Comparison of ENCODE assay signal across 13 cellular contexts in the genomic region with DNA sequence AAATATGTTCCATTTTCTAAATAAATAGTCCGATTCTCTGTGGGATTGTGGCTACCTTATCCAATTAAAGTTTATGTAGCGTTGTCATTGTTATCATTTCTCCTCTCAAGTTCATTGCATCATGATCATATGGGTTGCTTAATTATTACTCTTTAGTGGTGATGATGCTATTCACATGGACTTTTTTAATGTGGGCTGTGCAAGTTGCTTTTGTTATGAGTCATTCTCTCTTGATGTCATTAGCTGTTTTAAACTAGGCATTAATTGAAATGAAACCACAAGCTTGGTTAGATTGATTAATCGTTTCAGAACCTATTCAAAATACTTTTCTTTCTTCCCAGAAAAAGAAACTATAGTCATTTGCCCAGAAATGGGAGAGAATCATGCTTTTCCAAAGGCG. TPM values are rescaled to one million over a fixed set of nuclear protein-coding genes. Genes with fewer than 3 reads are reported as not detected.
DNase-seq lines count a peak whose midpoint lies in the region; ATAC-seq, FAIRE-seq and TF ChIP-seq lines count a peak whose summit lies in the region.
"Had no signal": no experiment of that assay in that cellular context is flagged by ENCODE, and none has a peak within 500 bp of the region (broad histone marks: within the 10 kb centered on the region; RNA-seq: fewer than 3 reads in every experiment).

No MANE protein-coding gene starts in this region.

- WGBS in A549 (ENCODE audit: missing lambda C conversion rate), result 7% methylated on average over 4 of the region's 4 CpGs
- 0% methylated on average over 4 of the region's 4 CpGs for WGBS in GM23248 (ENCODE audit: low coverage in 1 of 2, low lambda C conversion rate in 2 of 2, missing lambda C conversion rate in 2 of 2), 2 experiments
- 9% methylated on average over 4 of the region's 4 CpGs for WGBS in SK-N-SH (ENCODE audit: low lambda C conversion rate)

- peak in 1 of 2 experiments; percentile 29 for DNase-seq in A549 (ENCODE audit: low read depth in 1 of 2, low spot score in 1 of 2)
- peak; percentile 80 for DNase-seq in GM23248
- DNase-seq in SK-N-SH, result no peak
- DNase-seq in fibroblast of the aortic adventitia (ENCODE audit: low read depth), result peak; percentile 69
- DNase-seq in gastrocnemius medialis, result no peak
- DNase-seq in AML-193 (lab: John Stamatoyannopoulos, UW), result no peak
- DNase-seq in hypothalamus (lab: John Stamatoyannopoulos, UW), result no peak
- DNase-seq: caudate nucleus; CD4-positive, CD25-positive, alpha-beta regulatory T cell; posterior cingulate gyrus; stimulated activated CD4-positive, alpha-beta T cell treated with anti-CD3 and anti-CD28 coated beads, Interleukin-4, amount 100 ng/mL, for 4 hours; substantia nigra had no signal

- TF ChIP-seq CTCF in A549 (IDR thresholded peaks at IDR 0.05), result no peak
- no peak for TF ChIP-seq CTCF in SK-N-SH (IDR thresholded peaks at IDR 0.05)
- no peak for TF ChIP-seq CTCF in fibroblast of the aortic adventitia (IDR thresholded peaks at IDR 0.05; ENCODE audit: insufficient read depth, low read length)
- TF ChIP-seq CTCF in gastrocnemius medialis (IDR thresholded peaks at IDR 0.05 in 4 of 5, conservative IDR thresholded peaks at IDR 0.05 in 1 of 5), result no peak

- peaks cover 68% of the 10 kb centered on the region for H3K4me1 ChIP-seq in A549
- peaks cover 61% of the 10 kb centered on the region for H3K4me1 ChIP-seq in GM23248 (ENCODE audit: insufficient read depth)
- H3K4me1 ChIP-seq in SK-N-SH (ENCODE audit: control insufficient read depth in 1 of 2, insufficient read depth in 2 of 2, low read depth in 1 of 2, low read length in 1 of 2), result peaks cover 7 to 9% of the 10 kb centered on the region in 2 experiments; a peak in 2 of 4 replicates
- no peaks in the 10 kb centered on the region for H3K4me1 ChIP-seq in gastrocnemius medialis

- H2AFZ ChIP-seq in GM23248, result no peak overlapping the region
- H2AFZ ChIP-seq in SK-N-SH (ENCODE audit: low read depth), result no peak overlapping the region

- intact Hi-C loops in gastrocnemius medialis (cut with DNase I; ENCODE audit: low total_unique reads), result no loop called here

- H3K9me3 ChIP-seq in A549 (no peaks in the 10 kb centered on the region), GM23248 (ENCODE audit: low read depth) (no peaks in the 10 kb centered on the region), SK-N-SH (no peaks in the 10 kb centered on the region), gastrocnemius medialis (no peaks in the 10 kb centered on the region)

- H3K9ac ChIP-seq in GM23248, result peak overlapping the region; percentile 60
- H3K9ac ChIP-seq in SK-N-SH, result peak overlapping the region; percentile 32; the same call in 1 of the 2 replicates

- H4K20me1 ChIP-seq in GM23248 (ENCODE audit: insufficient read depth), result no peaks in the 10 kb centered on the region
- no peaks in the 10 kb centered on the region for H4K20me1 ChIP-seq in SK-N-SH (ENCODE audit: insufficient read depth)

- TF ChIP-seq EP300 in A549 (IDR thresholded peaks at IDR 0.05) (no peak), SK-N-SH (IDR thresholded peaks at IDR 0.05; ENCODE audit: borderline replicate concordance in 1 of 2, low read depth in 1 of 2, low read length in 1 of 2) (no peak)

- H3K79me2 ChIP-seq in GM23248 (ENCODE audit: insufficient read depth) (no peaks in the 10 kb centered on the region), SK-N-SH (ENCODE audit: insufficient read depth) (peaks cover 6% of the 10 kb centered on the region; the same call in 1 of the 2 replicates)

- CTCF ChIA-PET in A549 (lab: Yijun Ruan, JAX) (interaction anchor here (1.3 to 1.5 kb wide), 2 partner anchors 8 to 31 kb away, joined by 3 read pairs; no protein-coding TSS in a partner anchor), SK-N-SH (lab: Yijun Ruan, JAX) (interaction anchor here (1.1 kb wide), 1 partner anchor 41 kb away, joined by 3 read pairs; no protein-coding TSS in a partner anchor)

- TF ChIP-seq RAD21 in A549 (conservative IDR thresholded peaks at IDR 0.05 in 1 of 2, IDR thresholded peaks at IDR 0.05 in 1 of 2), result no peak
- no peak for TF ChIP-seq RAD21 in SK-N-SH (IDR thresholded peaks at IDR 0.05; ENCODE audit: low read length)

- TF ChIP-seq POLR2A in A549 (IDR thresholded peaks at IDR 0.05; ENCODE audit: low read length), result no peak
- TF ChIP-seq POLR2A in gastrocnemius medialis (IDR thresholded peaks at IDR 0.05), result no peak

- POLR2A ChIA-PET in A549 (lab: Yijun Ruan, JAX) (interaction anchor here (2.0 kb wide), 1 partner anchor 8 kb away, joined by 4 read pairs; no protein-coding TSS in a partner anchor), SK-N-SH (lab: Yijun Ruan, JAX) (no interaction called here)

- FAIRE-seq in A549 (lab: Jason Lieb, UNC), result peak; percentile 81

- in situ Hi-C loops in GM23248 (cut with MboI), result no loop called here
- in situ Hi-C loops in gastrocnemius medialis (cut with MboI; ENCODE audit: low sequenced_read_pairs in 4 of 4), result no loop called here

- H3K36me3 ChIP-seq in GM23248 (ENCODE audit: low read depth), result no peaks in the 10 kb centered on the region
- no peaks in the 10 kb centered on the region for H3K36me3 ChIP-seq in SK-N-SH (replicated peaks in 1 of 2; ENCODE audit: control insufficient read depth in 1 of 2, insufficient read depth in 2 of 2, low read length in 1 of 2)
- H3K36me3 ChIP-seq in gastrocnemius medialis, result no peaks in the 10 kb centered on the region

- H3K27me3 ChIP-seq in GM23248 (replicated peaks; ENCODE audit: insufficient read depth), result no peaks in the 10 kb centered on the region
- H3K27me3 ChIP-seq in SK-N-SH (ENCODE audit: insufficient read depth), result no peaks in the 10 kb centered on the region
- H3K27me3 ChIP-seq in gastrocnemius medialis, result peaks cover 0 to 8% (median 0%) of the 10 kb centered on the region in 3 donors

- peak overlapping the region; percentile 55 to 87; a peak in 5 of 6 replicates for H3K27ac ChIP-seq in A549
- peak overlapping the region; percentile 94 for H3K27ac ChIP-seq in GM23248
- H3K27ac ChIP-seq in SK-N-SH (ENCODE audit: low read depth in 2 of 2, low read length in 1 of 2), result peak overlapping the region; percentile 39 to 81; a peak in 3 of 4 replicates
- H3K27ac ChIP-seq in gastrocnemius medialis, result no peak overlapping the region

- no peaks in the 10 kb centered on the region for H3K9me2 ChIP-seq in GM23248 (ENCODE audit: insufficient read depth)
- H3K9me2 ChIP-seq in SK-N-SH, result no peaks in the 10 kb centered on the region

- H3K4me2 ChIP-seq in A549, result peak overlapping the region; percentile 71
- H3K4me2 ChIP-seq in GM23248 (ENCODE audit: unreplicated experiment), result peak overlapping the region; percentile 78
- peak overlapping the region; percentile 64 for H3K4me2 ChIP-seq in SK-N-SH

- H3F3A ChIP-seq in GM23248 (ENCODE audit: insufficient read depth) (peaks cover 22% of the 10 kb centered on the region), SK-N-SH (replicated peaks; ENCODE audit: insufficient read depth) (peaks cover 12% of the 10 kb centered on the region)

- H3K4me3 ChIP-seq in A549, result peak overlapping the region; percentile 20; the same call in 2 of the 3 replicates
- peak overlapping the region; percentile 60 for H3K4me3 ChIP-seq in GM23248
- peak overlapping the region; percentile 20 to 24; a peak in 2 of 4 replicates for H3K4me3 ChIP-seq in SK-N-SH (ENCODE audit: low read depth in 2 of 2, low read length in 1 of 2)
- no peak overlapping the region for H3K4me3 ChIP-seq in fibroblast of the aortic adventitia (ENCODE audit: low read depth, low read length)
- H3K4me3 ChIP-seq in gastrocnemius medialis, result no peak overlapping the region

- ATAC-seq in A549, result no peak
- no peak for ATAC-seq in GM19023 (IDR thresholded peaks at IDR 0.05; ENCODE audit: unreplicated experiment)
- ATAC-seq in gastrocnemius medialis, result no peak

TF ChIP-seq in A549, 52 proteins besides CTCF, POLR2A, EP300 and RAD21 (continues in another document):
- TF ChIP-seq CBX2 (IDR thresholded peaks at IDR 0.05; ENCODE audit: borderline replicate concordance, low read depth), result no peak

TF ChIP-seq in SK-N-SH, 30 proteins besides CTCF, POLR2A, EP300 and RAD21:
- TF ChIP-seq POLR2AphosphoS5 (IDR thresholded peaks at IDR 0.05; ENCODE audit: low read depth, low read length), result no peak
- 0 out of 2 replicates have a peak, but pooled peaks have one; percentile 3 for TF ChIP-seq FOXM1 (IDR thresholded peaks at IDR 0.05; ENCODE audit: low read depth)
- no peak for TF ChIP-seq TEAD4 (IDR thresholded peaks at IDR 0.05; ENCODE audit: borderline replicate concordance, insufficient read depth)

RNA-seq across cellular contexts. Expression of a gene that starts 38.2 kb away (rescaled TPM):
- polyA plus RNA-seq in A549 (2011; rRNA removed) (5.0 and 9.9 TPM in 2 replicates), A549 (2017; fragmentation: RNase III; extraction: RNeasy Plus Mini Kit Qiagen cat#74134 plus additional on column Dnase treatment) (3.6 to 4.3 TPM (median 4.2 TPM) in 3 replicates), GM23248 (2016; fragmentation: Nextera tagmentation; extraction: Ambion mirVana) (0.74 and 1.0 TPM in 2 replicates), SK-N-SH (2012; rRNA removed) (1.0 and 1.2 TPM in 2 replicates)
- 0.91 and 1.1 TPM in 2 replicates for polyA plus RNA-seq in A549 (2012; cell fraction: cytosol; rRNA removed)
- 3.0 and 3.6 TPM in 2 replicates for polyA plus RNA-seq in A549 (2012; cell fraction: nucleus; rRNA removed)
- polyA minus RNA-seq in A549 (2011; rRNA and poly(A)+ RNA removed), result 9.6 and 12.5 TPM in 2 replicates
- 4.8 and 5.6 TPM in 2 replicates for total RNA-seq in GM23248 (2014; rRNA removed; shearing (Covaris generic))
- polyA plus RNA-seq in SK-N-SH (2012; cell fraction: cytosol; rRNA removed), result 0.82 and 0.84 TPM in 2 replicates
- 2.7 and 3.6 TPM in 2 replicates for polyA plus RNA-seq in SK-N-SH (2012; cell fraction: nucleus; rRNA removed)
- total RNA-seq in fibroblast of the aortic adventitia (ENCODE audit: low replicate concordance) (1.6 and 11.6 TPM in 2 replicates), gastrocnemius medialis (under 1 TPM; 0.20 to 0.39 (median 0.30) TPM)

Comparison
In these comparisons a context has a peak if more than half of its experiments do, and no peak if none do; other contexts are left out.
1. DNase-seq: peak in GM23248 (single experiment) and fibroblast of the aortic adventitia (single experiment); none in SK-N-SH (single experiment), gastrocnemius medialis (0 of 2), AML-193 (0 of 2) and hypothalamus (0 of 51).
2. H3K27ac ChIP-seq: peak in A549 (2 of 2), GM23248 (single experiment) and SK-N-SH (2 of 2); none in gastrocnemius medialis (0 of 4).
3. H3K4me3 ChIP-seq: peak in A549 (single experiment), GM23248 (single experiment) and SK-N-SH (2 of 2); none in fibroblast of the aortic adventitia (single experiment) and gastrocnemius medialis (0 of 4).
4. Peak in every context shown above with its lines, with median percentiles within 50 percentile points of each other: H3K4me2 ChIP-seq.